Comparison of ENCODE assay signal across 21 cellular contexts in genomic region chr7:450741-451140, GRCh38.
A peak's percentile ranks its signal among the peaks of the same experiment; 100 is the strongest.
DNase-seq lines count a peak whose midpoint lies in the region; ATAC-seq and TF ChIP-seq lines count a peak whose summit lies in the region.
"Had no signal": no experiment of that assay in that cellular context is flagged by ENCODE, and none has a peak within 500 bp of the region (broad histone marks: within the 10 kb centered on the region; RNA-seq: fewer than 3 reads in every experiment).

No MANE protein-coding gene starts in this region.

- no peak overlapping the region for H3K4me2 ChIP-seq in PC-9

- peaks cover 16% of the 10 kb centered on the region for H3K4me1 Mint-ChIP-seq in activated naive CD4-positive, alpha-beta T cell treated with anti-CD3 and anti-CD28 coated beads for 36 hours (ENCODE audit: low read depth)
- H3K4me1 Mint-ChIP-seq in activated naive CD4-positive, alpha-beta T cell treated with anti-CD3 and anti-CD28 coated beads, Interleukin-2, amount 10 ng/mL, durations not matched to agents 7 days and 5 days: peaks cover 8% of the 10 kb centered on the region
- H3K4me1 Mint-ChIP-seq in effector memory CD8-positive, alpha-beta T cell (ENCODE audit: low read depth in 2 of 2): peaks cover 8 to 10% of the 10 kb centered on the region in 2 donors
- H3K4me1 Mint-ChIP-seq in stimulated activated naive B cell treated with anti-CD40 and anti-IgM and Interleukin-4, amounts not matched to agents 10 μg/mL and 1 μg/mL and 100 μg/mL, for 72 hours: peaks cover 13 to 29% of the 10 kb centered on the region in 2 donors

- no peaks in the 10 kb centered on the region for H3K9me3 Mint-ChIP-seq in activated naive CD4-positive, alpha-beta T cell treated with anti-CD3 and anti-CD28 coated beads for 36 hours
- no peaks in the 10 kb centered on the region for H3K9me3 Mint-ChIP-seq in activated naive CD4-positive, alpha-beta T cell treated with anti-CD3 and anti-CD28 coated beads, Interleukin-2, amount 10 ng/mL, durations not matched to agents 7 days and 5 days
- no peaks in the 10 kb centered on the region for H3K9me3 Mint-ChIP-seq in effector memory CD8-positive, alpha-beta T cell
- no peaks in the 10 kb centered on the region for H3K9me3 Mint-ChIP-seq in stimulated activated naive B cell treated with anti-CD40 and anti-IgM and Interleukin-4, amounts not matched to agents 10 μg/mL and 1 μg/mL and 100 μg/mL, for 72 hours
- H3K9me3 Mint-ChIP-seq: CD4-positive, alpha-beta memory T cell; IgD-negative memory B cell had no signal

- H3K36me3 Mint-ChIP-seq in activated naive CD4-positive, alpha-beta T cell treated with anti-CD3 and anti-CD28 coated beads for 36 hours (ENCODE audit: low read depth): no peaks in the 10 kb centered on the region
- H3K36me3 Mint-ChIP-seq in activated naive CD4-positive, alpha-beta T cell treated with anti-CD3 and anti-CD28 coated beads, Interleukin-2, amount 10 ng/mL, durations not matched to agents 7 days and 5 days: no peaks in the 10 kb centered on the region
- no peaks in the 10 kb centered on the region for H3K36me3 Mint-ChIP-seq in effector memory CD8-positive, alpha-beta T cell (ENCODE audit: insufficient read depth)
- no peaks in the 10 kb centered on the region for H3K36me3 Mint-ChIP-seq in stimulated activated naive B cell treated with anti-CD40 and anti-IgM and Interleukin-4, amounts not matched to agents 10 μg/mL and 1 μg/mL and 100 μg/mL, for 72 hours
- H3K36me3 Mint-ChIP-seq: CD4-positive, alpha-beta memory T cell; IgD-negative memory B cell had no signal

- H3K9me3 ChIP-seq in NT2/D1 (ENCODE audit: insufficient read depth, low read length) (no peaks in the 10 kb centered on the region), PC-9 (ENCODE audit: insufficient read depth, low read depth) (no peaks in the 10 kb centered on the region)
- H3K9me3 ChIP-seq: right atrium auricular region had no signal

- no peaks in the 10 kb centered on the region for H3K79me2 ChIP-seq in PC-9 (ENCODE audit: low read depth)

- intact Hi-C loops in activated naive CD4-positive, alpha-beta T cell treated with anti-CD3 and anti-CD28 coated beads for 36 hours (cut with micrococcal nuclease): no loop called here
- intact Hi-C loops in PC-9 (cut with micrococcal nuclease; ENCODE audit: unreplicated experiment): no loop called here

- H3K27me3 ChIP-seq in NT2/D1 (ENCODE audit: insufficient read depth, insufficient read length) (peaks cover 17% of the 10 kb centered on the region), PC-9 (ENCODE audit: insufficient read depth, low read depth) (peaks cover 73% of the 10 kb centered on the region)
- H3K27me3 ChIP-seq: right atrium auricular region had no signal

- no peak for ATAC-seq in effector memory CD8-positive, alpha-beta T cell (replicated peaks)
- peak; percentile 8 to 19 for ATAC-seq in stimulated activated naive B cell treated with anti-CD40 and anti-IgM and Interleukin-4, amounts not matched to agents 10 μg/mL and 1 μg/mL and 100 μg/mL, for 72 hours (replicated peaks)
- no peak for ATAC-seq in HG03280 (IDR thresholded peaks at IDR 0.05; ENCODE audit: unreplicated experiment)
- ATAC-seq: foreskin keratinocyte, left cardiac atrium had no signal

- DNase-seq in activated naive CD4-positive, alpha-beta T cell treated with anti-CD3 and anti-CD28 coated beads for 36 hours: peak; percentile 47
- no peak for DNase-seq in activated naive CD4-positive, alpha-beta T cell treated with anti-CD3 and anti-CD28 coated beads, Interleukin-2, amount 10 ng/mL, durations not matched to agents 7 days and 5 days
- DNase-seq in NT2/D1 (ENCODE audit: low read depth, low spot score) (no peak), PC-9 (no peak), NCI-H524 (lab: John Stamatoyannopoulos, UW) (no peak)
- DNase-seq in effector memory CD8-positive, alpha-beta T cell: no peak
- DNase-seq in stimulated activated naive B cell treated with anti-CD40 and anti-IgM and Interleukin-4, amounts not matched to agents 10 μg/mL and 1 μg/mL and 100 μg/mL, for 72 hours: no peak
- DNase-seq: activated CD4-positive, alpha-beta T cell treated with anti-CD3 and anti-CD28 coated beads, Interleukin-2, amount 50 U/mL, for 4 hours; CD4-positive, alpha-beta memory T cell; DMS79; foreskin keratinocyte; HCEC 1CT; left cardiac atrium; NCI-H1694 treated with DMSO at 0.1 percent for 48 hours; NCI-H2227 treated with DMSO at 0.1 percent for 48 hours; nucleus accumbens had no signal

- peaks cover 8% of the 10 kb centered on the region for H3K27me3 Mint-ChIP-seq in activated naive CD4-positive, alpha-beta T cell treated with anti-CD3 and anti-CD28 coated beads for 36 hours (ENCODE audit: low read depth)
- H3K27me3 Mint-ChIP-seq in activated naive CD4-positive, alpha-beta T cell treated with anti-CD3 and anti-CD28 coated beads, Interleukin-2, amount 10 ng/mL, durations not matched to agents 7 days and 5 days: peaks cover 30% of the 10 kb centered on the region
- peaks cover 12 to 13% of the 10 kb centered on the region in 2 donors for H3K27me3 Mint-ChIP-seq in effector memory CD8-positive, alpha-beta T cell
- peaks cover 35 to 52% of the 10 kb centered on the region in 2 donors for H3K27me3 Mint-ChIP-seq in stimulated activated naive B cell treated with anti-CD40 and anti-IgM and Interleukin-4, amounts not matched to agents 10 μg/mL and 1 μg/mL and 100 μg/mL, for 72 hours

- H3F3A ChIP-seq in PC-9 (ENCODE audit: insufficient read depth, low read depth): no peaks in the 10 kb centered on the region; the same call in 1 of the 2 replicates

- H3K27ac Mint-ChIP-seq in activated naive CD4-positive, alpha-beta T cell treated with anti-CD3 and anti-CD28 coated beads for 36 hours: no peak overlapping the region
- no peak overlapping the region for H3K27ac Mint-ChIP-seq in activated naive CD4-positive, alpha-beta T cell treated with anti-CD3 and anti-CD28 coated beads, Interleukin-2, amount 10 ng/mL, durations not matched to agents 7 days and 5 days
- no peak overlapping the region for H3K27ac Mint-ChIP-seq in effector memory CD8-positive, alpha-beta T cell
- H3K27ac Mint-ChIP-seq in stimulated activated naive B cell treated with anti-CD40 and anti-IgM and Interleukin-4, amounts not matched to agents 10 μg/mL and 1 μg/mL and 100 μg/mL, for 72 hours: peak overlapping the region; percentile 7

- POLR2A ChIA-PET in PC-9 (lab: Charles Lee; ENCODE audit: unreplicated experiment): interaction anchor here (0.7 kb wide), 1 partner anchor 16 kb away, joined by 4 read pairs; no protein-coding TSS in a partner anchor

- CTCF ChIA-PET in activated naive CD4-positive, alpha-beta T cell treated with anti-CD3 and anti-CD28 coated beads for 36 hours (lab: Charles Lee): no interaction called here
- CTCF ChIA-PET in activated naive CD4-positive, alpha-beta T cell treated with anti-CD3 and anti-CD28 coated beads, Interleukin-2, amount 10 ng/mL, durations not matched to agents 7 days and 5 days (lab: Charles Lee): no interaction called here
- CTCF ChIA-PET in PC-9 (lab: Charles Lee): no interaction called here

- no peak overlapping the region for H3K27ac ChIP-seq in PC-9
- H3K27ac ChIP-seq: epithelial cell of prostate, foreskin keratinocyte, HL-60, right atrium auricular region had no signal

- H3K4me3 ChIP-seq in NT2/D1 (ENCODE audit: insufficient read length, low read depth) (no peak overlapping the region), PC-9 (no peak overlapping the region)
- H3K4me3 ChIP-seq: right atrium auricular region had no signal

- H3K36me3 ChIP-seq in NT2/D1 (ENCODE audit: insufficient read depth, insufficient read length, low read length) (no peaks in the 10 kb centered on the region), PC-9 (ENCODE audit: low read depth) (no peaks in the 10 kb centered on the region)
- H3K36me3 ChIP-seq: right atrium auricular region had no signal

- peaks cover 27% of the 10 kb centered on the region for H3K4me1 ChIP-seq in NT2/D1 (ENCODE audit: insufficient read depth, insufficient read length)
- no peaks in the 10 kb centered on the region for H3K4me1 ChIP-seq in PC-9 (replicated peaks; ENCODE audit: insufficient read depth)
- H3K4me1 ChIP-seq: foreskin keratinocyte had no signal

- no peak for TF ChIP-seq CTCF in PC-9 (conservative IDR thresholded peaks at IDR 0.05)

- no peaks in the 10 kb centered on the region for H4K20me1 ChIP-seq in PC-9 (ENCODE audit: insufficient read depth)

- no peak overlapping the region for H2AFZ ChIP-seq in PC-9

- H3K9ac ChIP-seq in NT2/D1 (ENCODE audit: insufficient read length, low read depth): peak overlapping the region; percentile 47

- H3K4me3 Mint-ChIP-seq in activated naive CD4-positive, alpha-beta T cell treated with anti-CD3 and anti-CD28 coated beads for 36 hours: peak overlapping the region; percentile 34
- no peak overlapping the region for H3K4me3 Mint-ChIP-seq in activated naive CD4-positive, alpha-beta T cell treated with anti-CD3 and anti-CD28 coated beads, Interleukin-2, amount 10 ng/mL, durations not matched to agents 7 days and 5 days
- peak overlapping the region; percentile 0 to 3 for H3K4me3 Mint-ChIP-seq in effector memory CD8-positive, alpha-beta T cell
- H3K4me3 Mint-ChIP-seq in stimulated activated naive B cell treated with anti-CD40 and anti-IgM and Interleukin-4, amounts not matched to agents 10 μg/mL and 1 μg/mL and 100 μg/mL, for 72 hours: peak overlapping the region; percentile 21 to 60

- no TSS peak for BruUV-seq in PC-9 (replicated peaks; lab: Mats Ljungman, UMichigan)

- no peaks in the 10 kb centered on the region for H3K9me2 ChIP-seq in PC-9 (ENCODE audit: insufficient read depth)

Comparison
In these comparisons a context has a peak if more than half of its experiments do, and no peak if none do; other contexts are left out.
1. ATAC-seq: peak in stimulated activated naive B cell treated with anti-CD40 and anti-IgM and Interleukin-4, amounts not matched to agents 10 μg/mL and 1 μg/mL and 100 μg/mL, for 72 hours (2 of 2); none in effector memory CD8-positive, alpha-beta T cell (single experiment) and HG03280 (single experiment).